In genomic region chr1:94245747-94246438, GRCh38 we compare ENCODE assay signal across 12 cellular contexts. TPM values are rescaled to one million over a fixed set of nuclear protein-coding genes. Genes with fewer than 3 reads are reported as not detected.
DNase-seq lines count a peak whose midpoint lies in the region; ATAC-seq, FAIRE-seq and TF ChIP-seq lines count a peak whose summit lies in the region.
"Had no signal": no experiment of that assay in that cellular context is flagged by ENCODE, and none has a peak within 500 bp of the region (broad histone marks: within the 10 kb centered on the region; RNA-seq: fewer than 3 reads in every experiment).

No MANE protein-coding gene starts in this region.

- H3K27ac ChIP-seq in right atrium auricular region (peak overlapping the region; percentile 85 to 86), dorsolateral prefrontal cortex (peak overlapping the region in 37 of 59 donors; percentile 8 to 88 (median 65)), upper lobe of right lung (peak overlapping the region; percentile 85)
- H3K27ac ChIP-seq: SK-N-MC had no signal

- peaks cover 14% of the 10 kb centered on the region for H3K36me3 Mint-ChIP-seq in mesothelial cell of epicardium

- no peaks in the 10 kb centered on the region for H3K36me3 ChIP-seq in right atrium auricular region
- no peaks in the 10 kb centered on the region for H3K36me3 ChIP-seq in upper lobe of right lung

- no peaks in the 10 kb centered on the region for H3K27me3 ChIP-seq in right atrium auricular region
- H3K27me3 ChIP-seq in dorsolateral prefrontal cortex: peaks cover 0 to 48% (median 10%) of the 10 kb centered on the region in 45 donors
- no peaks in the 10 kb centered on the region for H3K27me3 ChIP-seq in upper lobe of right lung

- peaks cover 15% of the 10 kb centered on the region for H3K9me3 Mint-ChIP-seq in mesothelial cell of epicardium

- ATAC-seq in Right ventricle myocardium inferior: no peak
- ATAC-seq in upper lobe of right lung: no peak
- no peak for ATAC-seq in HG02763 (IDR thresholded peaks at IDR 0.05; ENCODE audit: unreplicated experiment)

- H3K9me3 ChIP-seq in right atrium auricular region: peaks cover 0 to 25% of the 10 kb centered on the region in 2 donors
- H3K9me3 ChIP-seq in upper lobe of right lung: no peaks in the 10 kb centered on the region

- intact Hi-C loops in Right ventricle myocardium inferior (cut with DNase I) (loop anchor here (2.0 kb wide), 1 partner anchor 55 kb away; no protein-coding TSS in a partner anchor), dorsolateral prefrontal cortex (cut with DNase I) (no loop called here), upper lobe of right lung (cut with DNase I) (no loop called here)

- H3K4me3 ChIP-seq in right atrium auricular region (peak overlapping the region; percentile 82 to 84), dorsolateral prefrontal cortex (peak overlapping the region in 41 of 59 donors; percentile 23 to 76 (median 61)), upper lobe of right lung (peak overlapping the region; percentile 62)
- H3K4me3 ChIP-seq: SK-N-MC had no signal

- DNase-seq in right atrium auricular region (ENCODE audit: low spot score) (no peak), Right ventricle myocardium inferior (ENCODE audit: missing footprints) (no peak), dorsolateral prefrontal cortex (no peak), mesothelial cell of epicardium (ENCODE audit: low spot score in 2 of 2, unreplicated experiment in 2 of 2) (no peak), upper lobe of right lung (no peak), NCI-H526 (lab: John Stamatoyannopoulos, UW) (no peak), frontal cortex (ENCODE audit: low spot score in 2 of 2) (no peak)
- DNase-seq: head of caudate nucleus; Kasumi-1; stimulated activated naive CD8-positive, alpha-beta T cell treated with anti-CD3 and anti-CD28 coated beads, Interleukin-15, amount 100 ng/mL, for 72 hours had no signal

- peak overlapping the region; percentile 85 for H3K4me3 Mint-ChIP-seq in mesothelial cell of epicardium

- no peak for FAIRE-seq in frontal cortex (lab: Jason Lieb, UNC)

- no peak overlapping the region for H3K27ac Mint-ChIP-seq in mesothelial cell of epicardium
- H3K27ac Mint-ChIP-seq: stimulated activated naive CD8-positive, alpha-beta T cell treated with anti-CD3 and anti-CD28 coated beads, Interleukin-15, amount 100 ng/mL, for 72 hours had no signal

- no peaks in the 10 kb centered on the region for H3K27me3 Mint-ChIP-seq in mesothelial cell of epicardium (ENCODE audit: low read depth)

- peaks cover 0 to 3% of the 10 kb centered on the region in 2 donors for H3K4me1 ChIP-seq in right atrium auricular region
- H3K4me1 ChIP-seq in upper lobe of right lung: peaks cover 4% of the 10 kb centered on the region

- no peak for TF ChIP-seq CTCF in right atrium auricular region (IDR thresholded peaks at IDR 0.05)
- TF ChIP-seq CTCF in dorsolateral prefrontal cortex (IDR thresholded peaks at IDR 0.05 in 54 of 56, conservative IDR thresholded peaks at IDR 0.05 in 2 of 56; ENCODE audit: low read depth in 1 of 56, partially characterized antibody in 56 of 56): no peak
- TF ChIP-seq CTCF in mesothelial cell of epicardium (IDR thresholded peaks at IDR 0.05; ENCODE audit: unreplicated experiment): no peak
- TF ChIP-seq CTCF in upper lobe of right lung (IDR thresholded peaks at IDR 0.05): no peak

- peaks cover 23% of the 10 kb centered on the region for H3K4me1 Mint-ChIP-seq in mesothelial cell of epicardium

RNA-seq across cellular contexts. Expression of gene ARHGAP29, which starts 8.5 kb away (rescaled TPM):
- total RNA-seq in right atrium auricular region (10 to 100 TPM; 25.8 to 29.9 TPM), Right ventricle myocardium inferior (27.5 TPM), dorsolateral prefrontal cortex (10 to 100 TPM; 12.1 to 54.8 (median 21.8) TPM), mesothelial cell of epicardium (110 to 115 TPM (median 114 TPM) in 3 replicates), upper lobe of right lung (66.5 TPM), frontal cortex (12.2 TPM)
